ENCODE assay signal across 8 cellular contexts in genomic region chr19:9796113-9796773, GRCh38. TPM values are rescaled to one million over a fixed set of nuclear protein-coding genes. Genes with fewer than 3 reads are reported as not detected.
DNase-seq lines count a peak whose midpoint lies in the region; ATAC-seq and TF ChIP-seq lines count a peak whose summit lies in the region.

No MANE protein-coding gene starts in this region.

- peak overlapping the region in 1 of 7 donors; percentile 88 for H3K4me3 Mint-ChIP-seq in CD8-positive, alpha-beta memory T cell
- 0 out of 5 replicates have a peak overlapping the region, but pooled peaks of 1 of the 2 experiments have one; percentile 7 for H3K4me3 Mint-ChIP-seq in H9

- no peak overlapping the region for H2BK12ac ChIP-seq in H9 (ENCODE audit: insufficient read length, low read depth, low read length)

- TF ChIP-seq CTCF in H9 (conservative IDR thresholded peaks at IDR 0.05) = peak; percentile 95
- TF ChIP-seq CTCF in adrenal gland (IDR thresholded peaks at IDR 0.05) = peak in 5 of 6 experiments; percentile 76 to 94 (median 88)
- TF ChIP-seq CTCF in heart left ventricle (IDR thresholded peaks at IDR 0.05) = peak; percentile 66 to 92 (median 81)
- peak; percentile 81 for TF ChIP-seq CTCF in psoas muscle (IDR thresholded peaks at IDR 0.05)

- no peaks in the 10 kb centered on the region for H3K79me2 ChIP-seq in H9 (ENCODE audit: insufficient read depth, low read length)

- DNase-seq in CD8-positive, alpha-beta memory T cell = peak; percentile 67 to 91 (median 86)
- DNase-seq in H9 (peak; percentile 92), NCI-H187 treated with DMSO at 0.1 percent for 48 hours (lab: John Stamatoyannopoulos, UW) (peak; percentile 23), T-helper 1 cell (peak; percentile 65 to 89 (median 76)), adrenal gland (peak; percentile 80 to 96 (median 85)), heart left ventricle (peak; percentile 76 to 82 (median 80)), psoas muscle (peak; percentile 71 to 84), aorta (peak; percentile 85 to 87)

- H3K36me3 ChIP-seq in CD8-positive, alpha-beta memory T cell (ENCODE audit: insufficient read depth, low read length) = no peaks in the 10 kb centered on the region
- H3K36me3 ChIP-seq in adrenal gland (replicated peaks in 1 of 2) (no peaks in the 10 kb centered on the region), heart left ventricle (no peaks in the 10 kb centered on the region), psoas muscle (ENCODE audit: insufficient read depth in 1 of 2, low read depth in 1 of 2) (no peaks in the 10 kb centered on the region), aorta (ENCODE audit: control insufficient read depth in 1 of 2, insufficient read depth in 2 of 2, low read length in 1 of 2) (no peaks in the 10 kb centered on the region)

- POLR2A ChIA-PET in CD8-positive, alpha-beta memory T cell (lab: Charles Lee) = interaction anchor here (0.8 kb wide), 1 partner anchor 23 kb away, joined by 3 read pairs; the partner anchor contains the start of gene FBXL12

- peaks cover 26 to 33% (median 29%) of the 10 kb centered on the region in 3 donors for H3K4me1 Mint-ChIP-seq in CD8-positive, alpha-beta memory T cell
- H3K4me1 Mint-ChIP-seq in H9 = peaks cover 11 to 15% of the 10 kb centered on the region in 2 experiments; a peak in 3 of 4 replicates

- peaks cover 0 to 2% (median 0%) of the 10 kb centered on the region in 3 donors for H3K36me3 Mint-ChIP-seq in CD8-positive, alpha-beta memory T cell
- peaks cover 4 to 8% (median 7%) of the 10 kb centered on the region in 3 experiments; a peak in 6 of 7 replicates for H3K36me3 Mint-ChIP-seq in H9 (ENCODE audit: insufficient read depth in 1 of 3, low read depth in 3 of 3)

- no peaks in the 10 kb centered on the region for H3K79me1 ChIP-seq in H9 (ENCODE audit: insufficient read depth, low read depth, low read length, poor library complexity, severe bottlenecking)

- H3K4me2 ChIP-seq in H9 (ENCODE audit: insufficient read depth, insufficient read length, low read length) = no peak overlapping the region

- H3T11ph ChIP-seq in H9 (ENCODE audit: low read length) = no peak overlapping the region

- intact Hi-C loops in adrenal gland (cut with DNase I) = loop anchor here (5.0 to 10.0 kb wide), 6 partner anchors 51 to 661 kb away; partner anchors contain the start of genes ZNF561 (in 1 of the 2) and ZNF699 (in 1 of the 2)
- intact Hi-C loops in heart left ventricle (cut with DNase I) = loop anchor here (1.0 to 10.0 kb wide), 15 partner anchors 169 to 661 kb away; partner anchors contain the start of genes ZNF266 (in 2 of the 10), ZNF561 (in 2 of the 10), ZNF121 (in 1 of the 10) and ZNF317 (in 1 of the 10)
- intact Hi-C loops in psoas muscle (cut with DNase I) = loop anchor here (1.0 to 5.0 kb wide), 7 partner anchors 209 to 660 kb away; partner anchors contain the start of genes ZNF266 (in 1 of the 2) and ZNF317 (in 1 of the 2)
- intact Hi-C loops in aorta (cut with DNase I) = loop anchor here (2.0 to 10.0 kb wide), 6 partner anchors 169 to 651 kb away; partner anchors contain the start of genes ZNF266 (in 1 of the 2) and ZNF317 (in 1 of the 2)

- no peak overlapping the region for H3K14ac ChIP-seq in H9 (ENCODE audit: insufficient read depth, low read length)

- no peak overlapping the region for H3K9ac ChIP-seq in H9 (ENCODE audit: extremely low read depth, insufficient read length, low read length)

- no peak overlapping the region for H4K91ac ChIP-seq in H9 (ENCODE audit: insufficient read length, low read depth, low read length)

- no peak overlapping the region for H3K4ac ChIP-seq in H9 (ENCODE audit: low read depth, low read length)

- no peaks in the 10 kb centered on the region for H3K9me3 ChIP-seq in CD8-positive, alpha-beta memory T cell (ENCODE audit: low read length)
- H3K9me3 ChIP-seq in H9 (ENCODE audit: control insufficient read depth, low read depth, low read length) (no peaks in the 10 kb centered on the region), adrenal gland (replicated peaks in 1 of 3) (no peaks in the 10 kb centered on the region), heart left ventricle (no peaks in the 10 kb centered on the region), psoas muscle (no peaks in the 10 kb centered on the region), aorta (ENCODE audit: control insufficient read depth, low read length) (no peaks in the 10 kb centered on the region)

- no peaks in the 10 kb centered on the region for H4K20me1 ChIP-seq in H9 (ENCODE audit: control insufficient read depth, insufficient read depth, insufficient read length)

- no peak for TF ChIP-seq POLR2A in adrenal gland (IDR thresholded peaks at IDR 0.05)
- no peak for TF ChIP-seq POLR2A in heart left ventricle (IDR thresholded peaks at IDR 0.05)

- no peak overlapping the region for H2AFZ ChIP-seq in H9 (ENCODE audit: low read length)

- no CpG with 5 or more reads among the region's 6 CpGs for WGBS in H9 (ENCODE audit: extremely low coverage, insufficient read length, low lambda C conversion rate)
- 46 to 49% (median 48%) methylated on average over 6 of the region's 6 CpGs for WGBS in adrenal gland, 4 donors
- WGBS in heart left ventricle, 4 donors = 43 to 52% (median 48%) methylated on average over 6 of the region's 6 CpGs
- WGBS in psoas muscle, 3 donors = 45 to 53% (median 50%) methylated on average over 6 of the region's 6 CpGs
- 49 to 54% methylated on average over 6 of the region's 6 CpGs for WGBS in aorta, 2 donors

- no peak overlapping the region for H2BK5ac ChIP-seq in H9 (ENCODE audit: insufficient read length, low read length)

- H2BK20ac ChIP-seq in H9 (ENCODE audit: low read depth, low read length, poor library complexity, severe bottlenecking) = no peak overlapping the region

- no peak overlapping the region for H3K4me3 ChIP-seq in CD8-positive, alpha-beta memory T cell (ENCODE audit: low read length)
- H3K4me3 ChIP-seq in adrenal gland (no peak overlapping the region), heart left ventricle (no peak overlapping the region), psoas muscle (no peak overlapping the region), aorta (ENCODE audit: low read length in 2 of 2) (no peak overlapping the region)

- H3K23me2 ChIP-seq in H9 (ENCODE audit: insufficient read length, low read depth, low read length, poor library complexity, severe bottlenecking) = no peaks in the 10 kb centered on the region

- H3K23ac ChIP-seq in H9 (ENCODE audit: insufficient read length, low read depth, low read length) = no peak overlapping the region

- no peak overlapping the region for H4K8ac ChIP-seq in H9 (replicated peaks; ENCODE audit: insufficient read length, low read depth, low read length)

- peaks cover 17% of the 10 kb centered on the region for H3K4me1 ChIP-seq in CD8-positive, alpha-beta memory T cell (ENCODE audit: insufficient read depth, low read length)
- H3K4me1 ChIP-seq in H9 (ENCODE audit: insufficient read depth, low read length) (no peaks in the 10 kb centered on the region; the same call in 1 of the 2 replicates), adrenal gland (replicated peaks in 1 of 2) (peaks cover 0 to 2% of the 10 kb centered on the region in 2 donors), heart left ventricle (peaks cover 0 to 11% (median 3%) of the 10 kb centered on the region in 12 donors), psoas muscle (no peaks in the 10 kb centered on the region), aorta (ENCODE audit: control insufficient read depth in 1 of 2, insufficient read depth in 2 of 2, low read length in 2 of 2) (no peaks in the 10 kb centered on the region)

- H2AK5ac ChIP-seq in H9 (ENCODE audit: insufficient read length, low read length) = no peak overlapping the region

- no peaks in the 10 kb centered on the region for H3K27me3 Mint-ChIP-seq in CD8-positive, alpha-beta memory T cell
- no peaks in the 10 kb centered on the region; the same call in 1 of the 2 replicates for H3K27me3 Mint-ChIP-seq in H9 (ENCODE audit: low read depth)

- no peak overlapping the region for H3K18ac ChIP-seq in H9 (ENCODE audit: insufficient read length, low read depth, low read length)

- ATAC-seq in heart left ventricle (peak; percentile 26 to 56 (median 37)), psoas muscle (peak; percentile 57 to 79 (median 72)), aorta (ENCODE audit: low FRiP score) (no peak)

- H2BK120ac ChIP-seq in H9 (ENCODE audit: low read depth, low read length, poor library complexity, severe bottlenecking) = no peak overlapping the region

- H3K27ac ChIP-seq in CD8-positive, alpha-beta memory T cell (ENCODE audit: low read depth, low read length) = peak overlapping the region; percentile 47
- H3K27ac ChIP-seq in H9 (ENCODE audit: insufficient read length, low read depth, low read length) (no peak overlapping the region), adrenal gland (no peak overlapping the region), heart left ventricle (peak overlapping the region in 2 of 12 donors; percentile 4 to 31), psoas muscle (no peak overlapping the region), aorta (ENCODE audit: low read depth in 1 of 2, low read length in 2 of 2) (no peak overlapping the region)

- peak overlapping the region; percentile 43 to 97 (median 90) for H3K27ac Mint-ChIP-seq in CD8-positive, alpha-beta memory T cell
- peak overlapping the region in 1 of 3 experiments; percentile 85; a peak in 1 of 7 replicates for H3K27ac Mint-ChIP-seq in H9

- no peak overlapping the region for H3K56ac ChIP-seq in H9 (ENCODE audit: insufficient read length, low read depth, low read length)

- H2BK15ac ChIP-seq in H9 (ENCODE audit: low read depth, low read length) = no peak overlapping the region

- H3K9me3 Mint-ChIP-seq in CD8-positive, alpha-beta memory T cell = peaks cover 0 to 3% (median 0%) of the 10 kb centered on the region in 5 donors
- no peaks in the 10 kb centered on the region for H3K9me3 Mint-ChIP-seq in H9

- H3K27me3 ChIP-seq in CD8-positive, alpha-beta memory T cell (ENCODE audit: insufficient read depth, low read length, poor library complexity, severe bottlenecking) = no peaks in the 10 kb centered on the region
- H3K27me3 ChIP-seq in H9 (ENCODE audit: insufficient read depth, low read length) = no peaks in the 10 kb centered on the region
- no peaks in the 10 kb centered on the region for H3K27me3 ChIP-seq in adrenal gland
- H3K27me3 ChIP-seq in heart left ventricle = no peaks in the 10 kb centered on the region
- peaks cover 0 to 8% (median 0%) of the 10 kb centered on the region in 3 donors for H3K27me3 ChIP-seq in psoas muscle (ENCODE audit: insufficient read depth in 3 of 3, low read length in 2 of 3)
- no peaks in the 10 kb centered on the region for H3K27me3 ChIP-seq in aorta (ENCODE audit: control insufficient read depth in 1 of 2, insufficient read depth in 2 of 2, low read length in 1 of 2)

- H4K5ac ChIP-seq in H9 (ENCODE audit: insufficient read length, low read depth, low read length) = no peak overlapping the region

- CTCF ChIA-PET in CD8-positive, alpha-beta memory T cell (lab: Charles Lee) = interaction anchor here (0.6 to 3.2 kb wide), 10 partner anchors 10 to 726 kb away, joined by 3 to 11 read pairs (median 5); partner anchors contain the start of genes FBXL12 and ZNF846

RNA-seq across cellular contexts. Expression of gene FBXL12, which starts 22.6 kb away (rescaled TPM):
- 10 to 100 TPM; 24.6 to 25.3 TPM for total RNA-seq in CD8-positive, alpha-beta memory T cell
- polyA plus RNA-seq in CD8-positive, alpha-beta memory T cell = 17.2 TPM
- 31.8 and 34.9 TPM in 2 replicates for total RNA-seq in H9 (2021)
- 10 to 100 TPM; 12.4 to 23.7 (median 20.7) TPM for total RNA-seq in adrenal gland
- 10 to 100 TPM in 2 of 3 donors, 1 to 10 TPM in 1; 6.6 to 31.7 (median 30.6) TPM for polyA plus RNA-seq in adrenal gland
- total RNA-seq in heart left ventricle = 10 to 100 TPM in 8 of 9 donors, 1 to 10 TPM in 1; 9.8 to 17.6 (median 12.2) TPM
- polyA plus RNA-seq in heart left ventricle = 10 to 100 TPM; 11.2 to 14.5 TPM
- 10 to 100 TPM; 10.4 to 22.1 (median 12.9) TPM for total RNA-seq in psoas muscle
- 10 to 100 TPM; 11.4 to 16.6 (median 16.1) TPM for polyA plus RNA-seq in psoas muscle
- total RNA-seq in aorta = 10 to 100 TPM; 29.1 to 29.8 TPM
- 10 to 100 TPM; 11.3 to 43.5 TPM for polyA plus RNA-seq in aorta

RNA-seq across cellular contexts. Expression of gene ZNF846, which starts 27.7 kb away (rescaled TPM):
- total RNA-seq in CD8-positive, alpha-beta memory T cell = 1 to 10 TPM; 5.1 to 5.9 TPM
- polyA plus RNA-seq in CD8-positive, alpha-beta memory T cell = 7.5 TPM
- 8.1 and 9.2 TPM in 2 replicates for total RNA-seq in H9 (2021)
- total RNA-seq in adrenal gland = 10 to 100 TPM in 4 of 8 donors, 1 to 10 TPM in 4; 7.1 to 20.3 (median 9.9) TPM
- 10 to 100 TPM in 1 of 3 donors, 1 to 10 TPM in 2; 5.2 to 24.8 (median 7.9) TPM for polyA plus RNA-seq in adrenal gland
- total RNA-seq in heart left ventricle = 10 to 100 TPM in 3 of 9 donors, 1 to 10 TPM in 6; 6.5 to 11.0 (median 8.4) TPM
- polyA plus RNA-seq in heart left ventricle = 10 to 100 TPM in 1 of 2 donors, 1 to 10 TPM in 1; 5.4 to 11.1 TPM
- total RNA-seq in psoas muscle = 1 to 10 TPM; 2.1 to 6.8 (median 4.2) TPM
- 1 to 10 TPM; 1.7 to 6.5 (median 2.5) TPM for polyA plus RNA-seq in psoas muscle
- total RNA-seq in aorta = 10 to 100 TPM; 17.4 to 33.0 TPM
- polyA plus RNA-seq in aorta = 10 to 100 TPM; 13.0 to 20.2 TPM

RNA-seq across cellular contexts. Expression of gene UBL5, which starts 31.5 kb away (rescaled TPM):
- 100 to 1,000 TPM; 326 to 340 TPM for total RNA-seq in CD8-positive, alpha-beta memory T cell
- polyA plus RNA-seq in CD8-positive, alpha-beta memory T cell = 789 TPM
- total RNA-seq in H9 (2021) (393 and 405 TPM in 2 replicates), adrenal gland (100 to 1,000 TPM; 410 to 722 (median 460) TPM), heart left ventricle (100 to 1,000 TPM; 460 to 843 (median 492) TPM), psoas muscle (100 to 1,000 TPM; 262 to 368 (median 315) TPM), aorta (100 to 1,000 TPM; 207 to 220 TPM)
- polyA plus RNA-seq in adrenal gland (1,000 to 10,000 TPM in 2 of 3 donors, 100 to 1,000 TPM in 1; 352 to 2,424 (median 1,146) TPM), heart left ventricle (1,000 to 10,000 TPM in 1 of 2 donors, 100 to 1,000 TPM in 1; 592 to 1,809 TPM), psoas muscle (100 to 1,000 TPM; 581 to 659 (median 643) TPM), aorta (1,000 to 10,000 TPM in 1 of 2 donors, 100 to 1,000 TPM in 1; 603 to 1,147 TPM)

RNA-seq across cellular contexts. Expression of gene PIN1, which starts 38.9 kb away (rescaled TPM):
- 100 to 1,000 TPM; 103 to 110 TPM for total RNA-seq in CD8-positive, alpha-beta memory T cell
- 112 TPM for polyA plus RNA-seq in CD8-positive, alpha-beta memory T cell
- total RNA-seq in H9 (2021) = 106 and 110 TPM in 2 replicates
- total RNA-seq in adrenal gland = 100 to 1,000 TPM in 7 of 8 donors, 10 to 100 TPM in 1; 75.5 to 177 (median 120) TPM
- 10 to 100 TPM; 28.5 to 95.2 (median 94.1) TPM for polyA plus RNA-seq in adrenal gland
- 100 to 1,000 TPM in 2 of 9 donors, 10 to 100 TPM in 7; 82.8 to 147 (median 93.1) TPM for total RNA-seq in heart left ventricle
- polyA plus RNA-seq in heart left ventricle = 100 to 1,000 TPM in 1 of 2 donors, 10 to 100 TPM in 1; 90.0 to 159 TPM
- 10 to 100 TPM; 49.6 to 64.4 (median 56.9) TPM for total RNA-seq in psoas muscle
- polyA plus RNA-seq in psoas muscle = 10 to 100 TPM; 63.9 to 81.1 (median 68.1) TPM
- 10 to 100 TPM; 45.5 to 45.8 TPM for total RNA-seq in aorta
- 100 to 1,000 TPM; 102 to 154 TPM for polyA plus RNA-seq in aorta

Comparison
In these comparisons a context has a peak if more than half of its experiments do, and no peak if none do; other contexts are left out.
1. DNase-seq: peak in every context shown above with its lines; median percentile 92 in H9; 86 in CD8-positive, alpha-beta memory T cell; 86 in aorta; 85 in adrenal gland; 80 in heart left ventricle; 78 in psoas muscle; 76 in T-helper 1 cell; 23 in NCI-H187 treated with DMSO at 0.1 percent for 48 hours.